Comparison of ENCODE assay signal across 15 cellular contexts in genomic region chr11:73463359-73463758, GRCh38.
DNase-seq lines count a peak whose midpoint lies in the region; ATAC-seq and TF ChIP-seq lines count a peak whose summit lies in the region.
"Had no signal": no experiment of that assay in that cellular context is flagged by ENCODE, and none has a peak within 500 bp of the region (broad histone marks: within the 10 kb centered on the region; RNA-seq: fewer than 3 reads in every experiment).

No MANE protein-coding gene starts in this region.

- dilution Hi-C loops in IMR-90 (cut with HindIII; ENCODE audit: low sequenced_read_pairs, unreplicated experiment), result no loop called here

- H3K9me3 Mint-ChIP-seq in activated CD8-positive, alpha-beta T cell treated with anti-CD3 and anti-CD28 coated beads, Interleukin-2, amount 10 ng/mL, durations not matched to agents 7 days and 5 days (ENCODE audit: insufficient read depth), result no peaks in the 10 kb centered on the region
- H3K9me3 Mint-ChIP-seq: activated naive CD8-positive, alpha-beta T cell treated with anti-CD3 and anti-CD28 coated beads, Interleukin-2, amount 10 ng/mL, durations not matched to agents 7 days and 5 days; immature natural killer cell had no signal

- no peak for TF ChIP-seq RAD21 in IMR-90 (IDR thresholded peaks at IDR 0.05; ENCODE audit: low read length)

- CTCF ChIA-PET in IMR-90 (lab: Yijun Ruan, JAX), result interaction anchor here (1.1 kb wide), 1 partner anchor 10 kb away, joined by 4 read pairs; no protein-coding TSS in a partner anchor
- CTCF ChIA-PET in activated CD8-positive, alpha-beta T cell treated with anti-CD3 and anti-CD28 coated beads, Interleukin-2, amount 10 ng/mL, durations not matched to agents 7 days and 5 days (lab: Charles Lee), result interaction anchor here (0.9 kb wide), 1 partner anchor 197 kb away, joined by 3 read pairs; no protein-coding TSS in a partner anchor

- TF ChIP-seq POLR2A in IMR-90 (IDR thresholded peaks at IDR 0.05; ENCODE audit: low read depth, low read length), result no peak

- no peak overlapping the region for H3K27ac ChIP-seq in IMR-90 (ENCODE audit: insufficient read depth, low read length)
- H3K27ac ChIP-seq: parathyroid adenoma, suprapubic skin had no signal

- no peaks in the 10 kb centered on the region for H3K36me3 ChIP-seq in IMR-90 (ENCODE audit: control insufficient read depth, insufficient read depth, low read length)
- H3K36me3 ChIP-seq: MG63, suprapubic skin had no signal

- H3K4me1 Mint-ChIP-seq in activated CD8-positive, alpha-beta T cell treated with anti-CD3 and anti-CD28 coated beads, Interleukin-2, amount 10 ng/mL, durations not matched to agents 7 days and 5 days (ENCODE audit: low read depth), result peaks cover 6% of the 10 kb centered on the region
- H3K4me1 Mint-ChIP-seq in T-helper 17 cell, result peaks cover 12% of the 10 kb centered on the region

- no peaks in the 10 kb centered on the region for H3K27me3 Mint-ChIP-seq in activated CD8-positive, alpha-beta T cell treated with anti-CD3 and anti-CD28 coated beads, Interleukin-2, amount 10 ng/mL, durations not matched to agents 7 days and 5 days (ENCODE audit: low read depth)
- H3K27me3 Mint-ChIP-seq in T-helper 17 cell, result no peaks in the 10 kb centered on the region
- H3K27me3 Mint-ChIP-seq: activated naive CD8-positive, alpha-beta T cell treated with anti-CD3 and anti-CD28 coated beads, Interleukin-2, amount 10 ng/mL, durations not matched to agents 7 days and 5 days had no signal

- H3K27ac Mint-ChIP-seq in activated CD8-positive, alpha-beta T cell treated with anti-CD3 and anti-CD28 coated beads, Interleukin-2, amount 10 ng/mL, durations not matched to agents 7 days and 5 days, result no peak overlapping the region
- no peak overlapping the region for H3K27ac Mint-ChIP-seq in T-helper 17 cell
- H3K27ac Mint-ChIP-seq: activated naive CD8-positive, alpha-beta T cell treated with anti-CD3 and anti-CD28 coated beads, Interleukin-2, amount 10 ng/mL, durations not matched to agents 7 days and 5 days had no signal

- H3K4me1 ChIP-seq in IMR-90 (ENCODE audit: control insufficient read depth, insufficient read depth, low read length), result peaks cover 7% of the 10 kb centered on the region
- H3K4me1 ChIP-seq: parathyroid adenoma had no signal

- H3K56ac ChIP-seq in IMR-90 (ENCODE audit: extremely low read depth, insufficient read depth, low read length), result no peak overlapping the region

- H2BK15ac ChIP-seq in IMR-90 (ENCODE audit: low read depth, low read length), result no peak overlapping the region

- H3K4ac ChIP-seq in IMR-90 (ENCODE audit: low read depth, low read length), result no peak overlapping the region

- H3K14ac ChIP-seq in IMR-90 (replicated peaks; ENCODE audit: low read depth, low read length), result no peak overlapping the region

- no peak overlapping the region for H3K4me3 Mint-ChIP-seq in activated CD8-positive, alpha-beta T cell treated with anti-CD3 and anti-CD28 coated beads, Interleukin-2, amount 10 ng/mL, durations not matched to agents 7 days and 5 days
- H3K4me3 Mint-ChIP-seq in T-helper 17 cell, result no peak overlapping the region
- H3K4me3 Mint-ChIP-seq: activated naive CD8-positive, alpha-beta T cell treated with anti-CD3 and anti-CD28 coated beads, Interleukin-2, amount 10 ng/mL, durations not matched to agents 7 days and 5 days; immature natural killer cell had no signal

- H4K8ac ChIP-seq in IMR-90 (ENCODE audit: low read depth in 2 of 2, low read length in 2 of 2), result no peak overlapping the region

- no peak overlapping the region for H2BK20ac ChIP-seq in IMR-90 (ENCODE audit: low read depth, low read length)

- no peaks in the 10 kb centered on the region for H3K36me3 Mint-ChIP-seq in activated CD8-positive, alpha-beta T cell treated with anti-CD3 and anti-CD28 coated beads, Interleukin-2, amount 10 ng/mL, durations not matched to agents 7 days and 5 days (ENCODE audit: low read depth)
- peaks cover 11% of the 10 kb centered on the region for H3K36me3 Mint-ChIP-seq in T-helper 17 cell (ENCODE audit: low read depth)

- H3K9me3 ChIP-seq in IMR-90 (ENCODE audit: control insufficient read depth, insufficient read depth, low read length), result no peaks in the 10 kb centered on the region
- no peaks in the 10 kb centered on the region for H3K9me3 ChIP-seq in T-helper 17 cell (ENCODE audit: control insufficient read depth, low read length, poor library complexity, severe bottlenecking)
- H3K9me3 ChIP-seq: MG63, suprapubic skin had no signal

- no peak overlapping the region for H2AFZ ChIP-seq in IMR-90 (replicated peaks; ENCODE audit: low read length, poor library complexity)
- H2AFZ ChIP-seq: parathyroid adenoma had no signal

- no peak overlapping the region for H2BK120ac ChIP-seq in IMR-90 (ENCODE audit: low read depth, low read length)

- no peaks in the 10 kb centered on the region for H3K27me3 ChIP-seq in IMR-90 (ENCODE audit: control insufficient read depth, insufficient read depth, low read length)
- H3K27me3 ChIP-seq: MG63, suprapubic skin had no signal

- peaks cover 3 to 8% of the 10 kb centered on the region in 2 experiments; a peak in 2 of 4 replicates for H3K79me1 ChIP-seq in IMR-90 (ENCODE audit: low read depth in 1 of 2, low read length in 2 of 2)

- TF ChIP-seq CTCF in IMR-90 (conservative IDR thresholded peaks at IDR 0.05; ENCODE audit: low read depth, low read length) (no peak), astrocyte of the spinal cord (IDR thresholded peaks at IDR 0.05; ENCODE audit: low read depth, low read length) (no peak)

- ATAC-seq in IMR-90 (ENCODE audit: low read depth) (peak; percentile 85), T-helper 17 cell (no peak)
- ATAC-seq in activated CD8-positive, alpha-beta T cell treated with anti-CD3 and anti-CD28 coated beads, Interleukin-2, amount 10 ng/mL, durations not matched to agents 7 days and 5 days, result no peak

- no peak overlapping the region for H2AK9ac ChIP-seq in IMR-90 (replicated peaks; ENCODE audit: low read depth, low read length, poor library complexity)

- H3K23ac ChIP-seq in IMR-90 (ENCODE audit: low read depth, low read length), result no peak overlapping the region

- no peak overlapping the region for H3K18ac ChIP-seq in IMR-90 (ENCODE audit: low read depth, low read length)

- no peak overlapping the region for H4K5ac ChIP-seq in IMR-90 (ENCODE audit: low read depth, low read length)

- no peak overlapping the region for H2AK5ac ChIP-seq in IMR-90 (ENCODE audit: low read depth, low read length)

- H3K4me3 ChIP-seq in IMR-90 (ENCODE audit: insufficient read depth, low read depth, low read length) (no peak overlapping the region), astrocyte of the spinal cord (ENCODE audit: low read depth, low read length) (no peak overlapping the region)
- H3K4me3 ChIP-seq: MG63, suprapubic skin had no signal

- in situ Hi-C loops in IMR-90 (cut with MboI; ENCODE audit: low sequenced_read_pairs), result no loop called here
- in situ Hi-C loops in astrocyte of the spinal cord (cut with HindIII; ENCODE audit: low sequenced_read_pairs), result no loop called here

- no peak overlapping the region for H2BK5ac ChIP-seq in IMR-90 (ENCODE audit: low read depth, low read length, poor library complexity, severe bottlenecking)

- WGBS in IMR-90 (ENCODE audit: extremely low coverage in 2 of 2, insufficient read length in 1 of 2), 2 experiments, result no CpG with 5 or more reads among the region's 2 CpGs

- H4K91ac ChIP-seq in IMR-90 (ENCODE audit: insufficient read depth, low read depth, low read length), result no peak overlapping the region

- DNase-seq in AG08396 (ENCODE audit: low spot score) (peak; percentile 28), IMR-90 (peak; percentile 83), astrocyte of the spinal cord (ENCODE audit: low read depth, low spot score) (peak; percentile 32), iris pigment epithelial cell (ENCODE audit: low read depth) (peak; percentile 86), T-helper 17 cell (no peak), SKM-1 (lab: John Stamatoyannopoulos, UW; ENCODE audit: unreplicated experiment) (no peak), NCI-H1417 (lab: John Stamatoyannopoulos, UW) (no peak)
- no peak for DNase-seq in activated CD8-positive, alpha-beta T cell treated with anti-CD3 and anti-CD28 coated beads, Interleukin-2, amount 10 ng/mL, durations not matched to agents 7 days and 5 days
- DNase-seq: activated naive CD8-positive, alpha-beta T cell treated with anti-CD3 and anti-CD28 coated beads, Interleukin-2, amount 10 ng/mL, durations not matched to agents 7 days and 5 days; dermis blood vessel endothelial cell; immature natural killer cell; MG63; NCI-H2171 had no signal

- no TSS peak for BruUV-seq in IMR-90 (replicated peaks; lab: Mats Ljungman, UMichigan)

- no peaks in the 10 kb centered on the region for H3K9me1 ChIP-seq in IMR-90 (ENCODE audit: insufficient read depth, low read length)

- H4K20me1 ChIP-seq in IMR-90 (ENCODE audit: insufficient read depth, low read length), result no peaks in the 10 kb centered on the region; the same call in 1 of the 2 replicates

- no peak overlapping the region for H3K4me2 ChIP-seq in IMR-90 (ENCODE audit: low read depth, low read length)

- POLR2A ChIA-PET in IMR-90 (lab: Charles Lee; ENCODE audit: unreplicated experiment), result no interaction called here
- POLR2A ChIA-PET in activated CD8-positive, alpha-beta T cell treated with anti-CD3 and anti-CD28 coated beads, Interleukin-2, amount 10 ng/mL, durations not matched to agents 7 days and 5 days (lab: Charles Lee), result no interaction called here

- intact Hi-C loops in IMR-90 (cut with micrococcal nuclease), result no loop called here

- no peak overlapping the region for H3K9ac ChIP-seq in IMR-90 (ENCODE audit: low read depth, low read length)
- H3K9ac ChIP-seq: parathyroid adenoma had no signal

TF ChIP-seq in IMR-90, 13 proteins besides CTCF, POLR2A, EP300 and RAD21:
- TF ChIP-seq CEBPB (IDR thresholded peaks at IDR 0.05; ENCODE audit: low read depth, low read length) (peak; percentile 70), NFE2L2 (IDR thresholded peaks at IDR 0.05; ENCODE audit: low read depth, low read length) (no peak), FOS (IDR thresholded peaks at IDR 0.05; ENCODE audit: low read depth, low read length) (peak; percentile 65; the same call in 1 of the 2 replicates)

Comparison
In these comparisons a context has a peak if more than half of its experiments do, and no peak if none do; other contexts are left out.
1. DNase-seq: peak in AG08396 (single experiment), IMR-90 (single experiment), astrocyte of the spinal cord (single experiment) and iris pigment epithelial cell (single experiment); none in activated CD8-positive, alpha-beta T cell treated with anti-CD3 and anti-CD28 coated beads, Interleukin-2, amount 10 ng/mL, durations not matched to agents 7 days and 5 days (single experiment), T-helper 17 cell (0 of 3), SKM-1 (single experiment) and NCI-H1417 (0 of 3).